Comparison of ENCODE assay signal across 8 cellular contexts in the genomic region with DNA sequence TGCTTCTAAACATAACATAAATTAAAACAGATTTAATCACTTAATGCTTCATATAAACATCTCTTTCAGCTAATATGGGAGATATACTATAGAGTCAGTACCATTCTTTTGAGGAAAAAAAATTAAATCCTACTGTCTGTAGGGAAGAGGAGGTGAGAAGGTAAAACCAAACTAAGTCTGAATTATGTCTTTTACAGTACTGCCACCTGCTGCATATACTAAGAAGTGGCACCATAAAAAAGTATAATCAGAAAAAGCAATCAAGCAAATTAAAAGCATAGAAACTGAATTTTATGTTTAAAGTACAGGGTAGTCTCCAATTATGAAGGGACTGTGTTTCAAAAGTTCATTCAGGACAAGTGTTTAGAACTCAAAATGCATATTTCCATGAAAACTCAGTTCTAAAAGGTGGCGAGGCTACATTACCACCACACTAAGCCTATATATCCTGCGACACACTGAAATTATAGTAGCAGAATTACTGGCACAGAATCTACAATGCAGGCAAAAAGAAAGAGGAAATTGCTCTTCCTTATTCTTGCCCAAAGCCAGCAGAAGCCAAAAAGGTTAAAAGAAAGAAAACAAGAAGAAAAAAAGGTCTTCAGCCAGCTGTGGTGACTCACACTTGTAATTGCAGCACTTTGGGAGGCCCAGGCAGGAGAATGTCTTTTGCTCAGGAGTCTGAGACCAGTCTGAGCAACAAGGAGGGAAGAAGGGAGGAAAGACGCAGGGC. TPM values are rescaled to one million over a fixed set of nuclear protein-coding genes. Genes with fewer than 3 reads are reported as not detected.
DNase-seq lines count a peak whose midpoint lies in the region; ATAC-seq and TF ChIP-seq lines count a peak whose summit lies in the region.

No MANE protein-coding gene starts in this region.

- intact Hi-C loops in CD8-positive, alpha-beta T cell (cut with DNase I, micrococcal nuclease), result loop anchor here (1.0 to 10.0 kb wide), 6 partner anchors 84 to 718 kb away; a partner anchor contains a TSS

- H4K8ac ChIP-seq in H9 (replicated peaks; ENCODE audit: insufficient read length, low read depth, low read length), result no peak overlapping the region

- no peak overlapping the region for H2BK5ac ChIP-seq in H9 (ENCODE audit: insufficient read length, low read length)

- peak; percentile 77 for TF ChIP-seq CTCF in CD8-positive, alpha-beta T cell (IDR thresholded peaks at IDR 0.05)
- peak; percentile 73 for TF ChIP-seq CTCF in H9 (conservative IDR thresholded peaks at IDR 0.05)
- TF ChIP-seq CTCF in Peyer's patch (IDR thresholded peaks at IDR 0.05), result peak; percentile 14 to 81 (median 60)
- TF ChIP-seq CTCF in epithelial cell of esophagus (IDR thresholded peaks at IDR 0.05; ENCODE audit: insufficient read depth, low read depth, low read length, missing control alignments), result peak; percentile 50
- peak; percentile 56 for TF ChIP-seq CTCF in neural progenitor cell (IDR thresholded peaks at IDR 0.05)

- H2BK15ac ChIP-seq in H9 (ENCODE audit: low read depth, low read length), result no peak overlapping the region

- H3K36me3 Mint-ChIP-seq in CD8-positive, alpha-beta T cell, result peaks cover 63% of the 10 kb centered on the region
- H3K36me3 Mint-ChIP-seq in H9 (ENCODE audit: insufficient read depth in 1 of 3, low read depth in 3 of 3) (peaks cover 44 to 75% (median 73%) of the 10 kb centered on the region in 3 experiments), neural progenitor cell (peaks cover 24% of the 10 kb centered on the region)

- peak; percentile 69 for ATAC-seq in CD8-positive, alpha-beta T cell
- no peak for ATAC-seq in HG03139 (IDR thresholded peaks at IDR 0.05; ENCODE audit: unreplicated experiment)
- no peak for ATAC-seq in activated CD4-positive, CD25-positive, alpha-beta regulatory T cell treated with anti-CD3 and anti-CD28 coated beads, Interleukin-2, amount 50 U/mL, for 24 hours

- H3K27me3 Mint-ChIP-seq in CD8-positive, alpha-beta T cell (ENCODE audit: low read depth), result no peaks in the 10 kb centered on the region
- H3K27me3 Mint-ChIP-seq in H9 (ENCODE audit: low read depth), result no peaks in the 10 kb centered on the region
- peaks cover 2% of the 10 kb centered on the region for H3K27me3 Mint-ChIP-seq in neural progenitor cell (ENCODE audit: insufficient read depth, low read depth)

- peaks cover 2% of the 10 kb centered on the region for H3K79me1 ChIP-seq in H9 (ENCODE audit: insufficient read depth, low read depth, low read length, poor library complexity, severe bottlenecking)

- H3K14ac ChIP-seq in H9 (ENCODE audit: insufficient read depth, low read length), result no peak overlapping the region

- no peaks in the 10 kb centered on the region for H3K23me2 ChIP-seq in H9 (ENCODE audit: insufficient read length, low read depth, low read length, poor library complexity, severe bottlenecking)

- H3K9me3 ChIP-seq in CD8-positive, alpha-beta T cell (ENCODE audit: low read length), result no peaks in the 10 kb centered on the region
- H3K9me3 ChIP-seq in H9 (ENCODE audit: control insufficient read depth, low read depth, low read length) (no peaks in the 10 kb centered on the region), Peyer's patch (no peaks in the 10 kb centered on the region), neural progenitor cell (ENCODE audit: low read depth) (no peaks in the 10 kb centered on the region)

- H3K79me2 ChIP-seq in H9 (ENCODE audit: insufficient read depth, low read length) (no peaks in the 10 kb centered on the region), neural progenitor cell (ENCODE audit: low read depth) (peaks cover 18% of the 10 kb centered on the region)

- H4K5ac ChIP-seq in H9 (ENCODE audit: insufficient read length, low read depth, low read length), result no peak overlapping the region

- no CpG with 5 or more reads among the region's 3 CpGs for WGBS in H9 (ENCODE audit: extremely low coverage, insufficient read length, low lambda C conversion rate)

- H3F3A ChIP-seq in neural progenitor cell (ENCODE audit: low read depth), result peaks cover 4% of the 10 kb centered on the region

- no peaks in the 10 kb centered on the region for H4K20me1 ChIP-seq in H9 (ENCODE audit: control insufficient read depth, insufficient read depth, insufficient read length)
- H4K20me1 ChIP-seq in neural progenitor cell (ENCODE audit: low read depth), result peaks cover 22% of the 10 kb centered on the region

- H2BK120ac ChIP-seq in H9 (ENCODE audit: low read depth, low read length, poor library complexity, severe bottlenecking), result no peak overlapping the region

- H3K56ac ChIP-seq in H9 (ENCODE audit: insufficient read length, low read depth, low read length), result no peak overlapping the region

- no peak overlapping the region for H3K23ac ChIP-seq in H9 (ENCODE audit: insufficient read length, low read depth, low read length)

- POLR2A ChIA-PET in CD8-positive, alpha-beta T cell (lab: Charles Lee), result no interaction called here

- CTCF ChIA-PET in CD8-positive, alpha-beta T cell (lab: Charles Lee), result interaction anchor here (0.9 to 5.8 kb wide), 12 partner anchors 10 to 326 kb away, joined by 3 to 95 read pairs (median 4); no protein-coding TSS in a partner anchor

- no peak overlapping the region for H3K4me2 ChIP-seq in H9 (ENCODE audit: insufficient read depth, insufficient read length, low read length)
- H3K4me2 ChIP-seq in neural progenitor cell, result no peak overlapping the region

- no peak overlapping the region for H3K27ac Mint-ChIP-seq in CD8-positive, alpha-beta T cell
- no peak overlapping the region for H3K27ac Mint-ChIP-seq in H9
- H3K27ac Mint-ChIP-seq in neural progenitor cell, result no peak overlapping the region

- no peak overlapping the region for H4K91ac ChIP-seq in H9 (ENCODE audit: insufficient read length, low read depth, low read length)

- H3K4me3 Mint-ChIP-seq in CD8-positive, alpha-beta T cell, result no peak overlapping the region
- H3K4me3 Mint-ChIP-seq in H9, result no peak overlapping the region
- no peak overlapping the region for H3K4me3 Mint-ChIP-seq in neural progenitor cell

- no peak for TF ChIP-seq POLR2A in Peyer's patch (IDR thresholded peaks at IDR 0.05)

- peaks cover 16% of the 10 kb centered on the region for H3K36me3 ChIP-seq in CD8-positive, alpha-beta T cell (ENCODE audit: insufficient read depth, low read length)
- H3K36me3 ChIP-seq in Peyer's patch (peaks cover 0 to 40% (median 0%) of the 10 kb centered on the region in 3 donors), neural progenitor cell (peaks cover 47% of the 10 kb centered on the region)

- H2BK12ac ChIP-seq in H9 (ENCODE audit: insufficient read length, low read depth, low read length), result no peak overlapping the region

- no peaks in the 10 kb centered on the region for H3K9me3 Mint-ChIP-seq in CD8-positive, alpha-beta T cell
- H3K9me3 Mint-ChIP-seq in H9, result peaks cover 7 to 12% of the 10 kb centered on the region in 2 experiments
- H3K9me3 Mint-ChIP-seq in neural progenitor cell, result peaks cover 6% of the 10 kb centered on the region

- H3K18ac ChIP-seq in H9 (ENCODE audit: insufficient read length, low read depth, low read length), result no peak overlapping the region

- H3K4me1 ChIP-seq in CD8-positive, alpha-beta T cell (ENCODE audit: insufficient read depth, low read length), result no peaks in the 10 kb centered on the region
- H3K4me1 ChIP-seq in H9 (ENCODE audit: insufficient read depth, low read length) (no peaks in the 10 kb centered on the region), Peyer's patch (no peaks in the 10 kb centered on the region), neural progenitor cell (no peaks in the 10 kb centered on the region)

- H3K4me1 Mint-ChIP-seq in CD8-positive, alpha-beta T cell (ENCODE audit: low read depth), result peaks cover 7% of the 10 kb centered on the region
- H3K4me1 Mint-ChIP-seq in H9 (no peaks in the 10 kb centered on the region), neural progenitor cell (no peaks in the 10 kb centered on the region)

- H3T11ph ChIP-seq in H9 (ENCODE audit: low read length), result no peak overlapping the region

- H3K4me3 ChIP-seq in CD8-positive, alpha-beta T cell (ENCODE audit: low read depth, low read length), result no peak overlapping the region
- H3K4me3 ChIP-seq in Peyer's patch (no peak overlapping the region), epithelial cell of esophagus (ENCODE audit: low read length) (no peak overlapping the region), neural progenitor cell (no peak overlapping the region)

- no peak for DNase-seq in CD8-positive, alpha-beta T cell
- DNase-seq in H9, result no peak
- DNase-seq in Peyer's patch, result no peak
- DNase-seq in epithelial cell of esophagus (ENCODE audit: low read depth), result peak; percentile 46
- DNase-seq in neural progenitor cell (ENCODE audit: low spot score), result no peak
- no peak for DNase-seq in GM19238 (ENCODE audit: insufficient read length, low spot score)

- H3K9ac ChIP-seq in H9 (ENCODE audit: extremely low read depth, insufficient read length, low read length) (no peak overlapping the region), neural progenitor cell (no peak overlapping the region)

- H2AFZ ChIP-seq in H9 (ENCODE audit: low read length) (no peak overlapping the region), neural progenitor cell (replicated peaks) (no peak overlapping the region)

- no peaks in the 10 kb centered on the region for H3K27me3 ChIP-seq in CD8-positive, alpha-beta T cell (ENCODE audit: insufficient read depth, low read length)
- no peaks in the 10 kb centered on the region for H3K27me3 ChIP-seq in H9 (ENCODE audit: insufficient read depth, low read length)
- no peaks in the 10 kb centered on the region for H3K27me3 ChIP-seq in Peyer's patch
- no peaks in the 10 kb centered on the region for H3K27me3 ChIP-seq in neural progenitor cell

- no peak overlapping the region for H2BK20ac ChIP-seq in H9 (ENCODE audit: low read depth, low read length, poor library complexity, severe bottlenecking)

- no peak overlapping the region for H2AK5ac ChIP-seq in H9 (ENCODE audit: insufficient read length, low read length)

- no peak overlapping the region for H3K27ac ChIP-seq in CD8-positive, alpha-beta T cell (ENCODE audit: low read depth, low read length)
- H3K27ac ChIP-seq in H9 (ENCODE audit: insufficient read length, low read depth, low read length) (no peak overlapping the region), Peyer's patch (no peak overlapping the region), neural progenitor cell (no peak overlapping the region)

- no peak overlapping the region for H3K4ac ChIP-seq in H9 (ENCODE audit: low read depth, low read length)

RNA-seq across cellular contexts. Expression of a gene that starts 9.0 kb away (rescaled TPM):
- 10 to 100 TPM; 13.0 to 19.0 TPM for total RNA-seq in CD8-positive, alpha-beta T cell
- 48.3 and 49.3 TPM in 2 replicates for total RNA-seq in H9 (2021)
- total RNA-seq in Peyer's patch, result 10 to 100 TPM; 29.2 to 61.9 (median 39.0) TPM
- 63.7 and 77.6 TPM in 2 replicates for total RNA-seq in neural progenitor cell (ENCODE audit: low replicate concordance)

RNA-seq across cellular contexts. Expression of a gene that starts 9.1 kb away (rescaled TPM):
- 10 to 100 TPM; 10.7 to 11.6 TPM for total RNA-seq in CD8-positive, alpha-beta T cell
- total RNA-seq in H9 (2021), result 13.8 and 14.2 TPM in 2 replicates
- total RNA-seq in Peyer's patch, result 10 to 100 TPM in 2 of 4 donors, 1 to 10 TPM in 2; 5.8 to 22.3 (median 12.8) TPM
- total RNA-seq in neural progenitor cell (ENCODE audit: low replicate concordance), result 12.5 and 18.8 TPM in 2 replicates
